In the genomic region with DNA sequence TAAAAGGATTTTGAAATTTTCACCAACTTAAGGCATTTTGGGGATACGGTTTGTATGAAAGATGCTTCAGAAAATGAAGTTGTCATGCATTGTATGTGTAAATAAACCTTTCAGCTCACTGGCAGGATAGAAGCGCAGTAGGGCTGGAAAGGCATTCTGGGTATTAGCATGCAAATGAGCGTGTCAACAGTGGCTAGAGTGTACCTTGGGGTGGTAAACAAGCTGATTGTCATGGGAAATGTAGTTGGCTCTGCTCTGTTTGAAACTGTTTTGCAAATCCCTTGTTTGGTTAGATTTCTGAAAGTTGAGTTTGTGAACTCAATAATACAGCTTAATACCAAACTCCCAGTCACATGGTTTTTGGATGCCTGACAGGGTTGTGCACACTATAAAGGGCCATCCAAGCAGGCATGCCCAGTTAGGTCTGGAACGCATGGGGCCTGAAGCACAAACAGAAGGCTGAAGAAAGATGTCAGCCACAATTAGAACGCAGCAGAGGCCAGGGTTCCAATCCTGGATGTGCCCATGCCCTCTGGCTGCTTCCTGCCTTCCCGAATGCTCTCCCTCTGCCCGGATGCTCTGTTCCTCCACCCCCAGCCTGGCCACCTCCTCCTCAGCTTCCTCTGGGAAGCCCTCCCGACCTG, we compare ENCODE assay signal across 25 cellular contexts. TPM values are rescaled to one million over a fixed set of nuclear protein-coding genes. Genes with fewer than 3 reads are reported as not detected.
A peak's percentile ranks its signal among the peaks of the same experiment; 100 is the strongest.
DNase-seq lines count a peak whose midpoint lies in the region; ATAC-seq, FAIRE-seq and TF ChIP-seq lines count a peak whose summit lies in the region.
"Had no signal": no experiment of that assay in that cellular context is flagged by ENCODE, and none has a peak within 500 bp of the region (broad histone marks: within the 10 kb centered on the region; RNA-seq: fewer than 3 reads in every experiment).

No MANE protein-coding gene starts in this region.

- no peaks in the 10 kb centered on the region for H3K79me2 ChIP-seq in H9 (ENCODE audit: insufficient read depth, low read length)

- no peak overlapping the region for H3K4ac ChIP-seq in H9 (ENCODE audit: low read depth, low read length)

- H3K27me3 Mint-ChIP-seq in H9 (ENCODE audit: low read depth), result peaks cover 91% of the 10 kb centered on the region

- H3K4me1 ChIP-seq in H9 (ENCODE audit: insufficient read depth, low read length) (peaks cover 9% of the 10 kb centered on the region; the same call in 1 of the 2 replicates), colonic mucosa (no peaks in the 10 kb centered on the region)
- H3K4me1 ChIP-seq: BE2C had no signal

- H2BK15ac ChIP-seq in H9 (ENCODE audit: low read depth, low read length), result no peak overlapping the region

- H2BK12ac ChIP-seq in H9 (ENCODE audit: insufficient read length, low read depth, low read length), result peak overlapping the region; percentile 5

- H3K14ac ChIP-seq in H9 (ENCODE audit: insufficient read depth, low read length), result peak overlapping the region; percentile 33; the same call in 1 of the 2 replicates

- no peak overlapping the region for H2AFZ ChIP-seq in H9 (ENCODE audit: low read length)

- H4K20me1 ChIP-seq in H9 (ENCODE audit: control insufficient read depth, insufficient read depth, insufficient read length), result no peaks in the 10 kb centered on the region

- no peak overlapping the region for H4K91ac ChIP-seq in H9 (ENCODE audit: insufficient read length, low read depth, low read length)

- peak overlapping the region in 2 of 3 experiments; percentile 74 to 95; a peak in 4 of 7 replicates for H3K27ac Mint-ChIP-seq in H9
- H3K27ac Mint-ChIP-seq: CD8-positive, alpha-beta memory T cell had no signal

- no peaks in the 10 kb centered on the region for H3K9me3 ChIP-seq in H9 (ENCODE audit: control insufficient read depth, low read depth, low read length)
- no peaks in the 10 kb centered on the region for H3K9me3 ChIP-seq in iPS-18c (ENCODE audit: control insufficient read depth, insufficient read depth, low read length)
- H3K9me3 ChIP-seq in colonic mucosa, result no peaks in the 10 kb centered on the region
- H3K9me3 ChIP-seq: BE2C had no signal

- peaks cover 11% of the 10 kb centered on the region; the same call in 1 of the 2 replicates for H3K27me3 ChIP-seq in H9 (ENCODE audit: insufficient read depth, low read length)
- no peaks in the 10 kb centered on the region for H3K27me3 ChIP-seq in bronchial epithelial cell (ENCODE audit: control insufficient read depth, insufficient read depth, low read length)
- H3K27me3 ChIP-seq in colonic mucosa, result no peaks in the 10 kb centered on the region

- ATAC-seq in HG03159 (IDR thresholded peaks at IDR 0.05; ENCODE audit: unreplicated experiment) (no peak), left ventricle myocardium superior (no peak)

- H3K4me3 Mint-ChIP-seq in H9, result peak overlapping the region; percentile 9 to 36; a peak in 2 of 5 replicates
- H3K4me3 Mint-ChIP-seq: CD4-positive, CD25-positive, alpha-beta regulatory T cell; CD8-positive, alpha-beta memory T cell had no signal

- intact Hi-C loops in colonic mucosa (cut with DNase I), result no loop called here
- intact Hi-C loops in left ventricle myocardium superior (cut with micrococcal nuclease), result no loop called here

- peak; percentile 58 for DNase-seq in H9
- no peak for DNase-seq in bronchial epithelial cell (ENCODE audit: low read depth)
- no peak for DNase-seq in activated CD4-positive, alpha-beta T cell treated with anti-CD3 and anti-CD28 coated beads for 48 hours
- DNase-seq in colonic mucosa, result no peak
- no peak for DNase-seq in left ventricle myocardium superior
- DNase-seq: ACHN; BE2C; C1 segment of cervical spinal cord; CD4-positive, CD25-positive, alpha-beta regulatory T cell; CD8-positive, alpha-beta memory T cell; COR-L47; DMS 273 treated with DMSO at 0.1 percent for 48 hours; DMS53; DND-41; EL; GOT3; HCEC 1CT; KG1 had no signal

- no peak overlapping the region for H2AK5ac ChIP-seq in H9 (ENCODE audit: insufficient read length, low read length)

- H3K18ac ChIP-seq in H9 (ENCODE audit: insufficient read length, low read depth, low read length), result no peak overlapping the region

- no peak overlapping the region for H2BK20ac ChIP-seq in H9 (ENCODE audit: low read depth, low read length, poor library complexity, severe bottlenecking)

- H3K4me3 ChIP-seq in bronchial epithelial cell (ENCODE audit: low read depth, low read length) (no peak overlapping the region), iPS-18c (ENCODE audit: insufficient read depth, low read depth, low read length) (peak overlapping the region; percentile 11; the same call in 1 of the 2 replicates), colonic mucosa (no peak overlapping the region)

- H3K9ac ChIP-seq in H9 (ENCODE audit: extremely low read depth, insufficient read length, low read length) (no peak overlapping the region), colonic mucosa (ENCODE audit: low read depth in 2 of 2, low read length in 2 of 2) (no peak overlapping the region)

- TF ChIP-seq CTCF in H9 (conservative IDR thresholded peaks at IDR 0.05), result no peak
- TF ChIP-seq CTCF in bronchial epithelial cell (IDR thresholded peaks at IDR 0.05; ENCODE audit: insufficient read depth, low read length, severe bottlenecking), result no peak
- TF ChIP-seq CTCF in colonic mucosa (IDR thresholded peaks at IDR 0.05), result no peak

- H3K79me1 ChIP-seq in H9 (ENCODE audit: insufficient read depth, low read depth, low read length, poor library complexity, severe bottlenecking), result no peaks in the 10 kb centered on the region

- WGBS in H9 (ENCODE audit: extremely low coverage, insufficient read length, low lambda C conversion rate), result no CpG with 5 or more reads among the region's 8 CpGs

- H4K8ac ChIP-seq in H9 (replicated peaks; ENCODE audit: insufficient read length, low read depth, low read length), result no peak overlapping the region

- no peak overlapping the region for H3T11ph ChIP-seq in H9 (ENCODE audit: low read length)

- H3K4me2 ChIP-seq in H9 (ENCODE audit: insufficient read depth, insufficient read length, low read length), result peak overlapping the region; percentile 9

- H3K9me3 Mint-ChIP-seq in H9, result no peaks in the 10 kb centered on the region
- H3K9me3 Mint-ChIP-seq: CD4-positive, CD25-positive, alpha-beta regulatory T cell had no signal

- no peaks in the 10 kb centered on the region for H3K23me2 ChIP-seq in H9 (ENCODE audit: insufficient read length, low read depth, low read length, poor library complexity, severe bottlenecking)

- FAIRE-seq in bronchial epithelial cell (lab: Jason Lieb, UNC), result peak; percentile 88
- FAIRE-seq: A204.1, G401.6, GM12891, GM19239, HTR-8/SVneo had no signal

- H4K5ac ChIP-seq in H9 (ENCODE audit: insufficient read length, low read depth, low read length), result no peak overlapping the region

- H2BK120ac ChIP-seq in H9 (ENCODE audit: low read depth, low read length, poor library complexity, severe bottlenecking), result no peak overlapping the region

- H3K4me1 Mint-ChIP-seq in H9, result peaks cover 44 to 46% of the 10 kb centered on the region in 2 experiments
- H3K4me1 Mint-ChIP-seq: CD4-positive, CD25-positive, alpha-beta regulatory T cell; CD8-positive, alpha-beta memory T cell had no signal

- H3K36me3 Mint-ChIP-seq in H9 (ENCODE audit: insufficient read depth in 1 of 3, low read depth in 3 of 3), result no peaks in the 10 kb centered on the region
- H3K36me3 Mint-ChIP-seq: CD4-positive, CD25-positive, alpha-beta regulatory T cell; CD8-positive, alpha-beta memory T cell had no signal

- H3K56ac ChIP-seq in H9 (ENCODE audit: insufficient read length, low read depth, low read length), result no peak overlapping the region

- no peak overlapping the region for H3K23ac ChIP-seq in H9 (ENCODE audit: insufficient read length, low read depth, low read length)

- H3K36me3 ChIP-seq in bronchial epithelial cell (ENCODE audit: control insufficient read depth, insufficient read depth, low read length) (no peaks in the 10 kb centered on the region), colonic mucosa (no peaks in the 10 kb centered on the region)
- H3K36me3 ChIP-seq: BE2C had no signal

- H2BK5ac ChIP-seq in H9 (ENCODE audit: insufficient read length, low read length), result no peak overlapping the region

- H3K27ac ChIP-seq in H9 (ENCODE audit: insufficient read length, low read depth, low read length), result no peak overlapping the region
- no peak overlapping the region for H3K27ac ChIP-seq in colonic mucosa

RNA-seq across cellular contexts. Expression of a gene that starts 14.6 kb away (rescaled TPM):
- not detected in 2 replicates for total RNA-seq in H9 (2021)
- not detected in 2 replicates for total RNA-seq in bronchial epithelial cell
- not detected for total RNA-seq in colonic mucosa
- not detected for total RNA-seq in left ventricle myocardium superior
- total RNA-seq: CD4-positive, CD25-positive, alpha-beta regulatory T cell; CD8-positive, alpha-beta memory T cell had no signal
